In genomic region chr14:24613747-24614146, GRCh38 we compare ENCODE assay signal across 27 cellular contexts. TPM values are rescaled to one million over a fixed set of nuclear protein-coding genes. Genes with fewer than 3 reads are reported as not detected.
DNase-seq lines count a peak whose midpoint lies in the region; ATAC-seq and TF ChIP-seq lines count a peak whose summit lies in the region.
"Had no signal": no experiment of that assay in that cellular context is flagged by ENCODE, and none has a peak within 500 bp of the region (broad histone marks: within the 10 kb centered on the region; RNA-seq: fewer than 3 reads in every experiment).

No MANE protein-coding gene starts in this region.

- CTCF ChIA-PET in activated CD8-positive, alpha-beta T cell treated with anti-CD3 and anti-CD28 coated beads, Interleukin-2, amount 10 ng/mL, durations not matched to agents 7 days and 5 days (lab: Charles Lee) = interaction anchor here (1.5 to 3.2 kb wide), 3 partner anchors 20 to 96 kb away, joined by 5 to 15 read pairs (median 9); partner anchors contain the start of gene GZMB
- CTCF ChIA-PET in activated CD8-positive, alpha-beta T cell treated with anti-CD3 and anti-CD28 coated beads for 36 hours (lab: Charles Lee) = interaction anchor here (1.4 to 3.9 kb wide), 3 partner anchors 8 to 48 kb away, joined by 4 to 18 read pairs (median 5); partner anchors contain the start of gene GZMB
- CTCF ChIA-PET in CD4-positive, alpha-beta memory T cell (lab: Charles Lee; ENCODE audit: partially characterized antibody) = no interaction called here

- H3K4me1 ChIP-seq in RWPE2 (ENCODE audit: insufficient read depth, poor library complexity, severe bottlenecking) = no peaks in the 10 kb centered on the region
- no peaks in the 10 kb centered on the region for H3K4me1 ChIP-seq in CD4-positive, alpha-beta memory T cell (ENCODE audit: insufficient read depth, low read length)

- peaks cover 47% of the 10 kb centered on the region for H3K4me1 Mint-ChIP-seq in activated CD8-positive, alpha-beta T cell treated with anti-CD3 and anti-CD28 coated beads, Interleukin-2, amount 10 ng/mL, durations not matched to agents 7 days and 5 days (ENCODE audit: low read depth)
- peaks cover 57% of the 10 kb centered on the region for H3K4me1 Mint-ChIP-seq in activated CD8-positive, alpha-beta T cell treated with anti-CD3 and anti-CD28 coated beads for 36 hours (ENCODE audit: low read depth)
- H3K4me1 Mint-ChIP-seq in stimulated activated effector memory CD8-positive, alpha-beta T cell treated with anti-CD3 and anti-CD28 coated beads, Interleukin-12 subunit alpha, Interleukin-12 subunit beta, amount 100 ng/mL, for 72 hours = peaks cover 54% of the 10 kb centered on the region
- peaks cover 0 to 23% (median 7%) of the 10 kb centered on the region in 4 donors for H3K4me1 Mint-ChIP-seq in CD4-positive, alpha-beta memory T cell

- intact Hi-C loops in activated CD8-positive, alpha-beta T cell treated with anti-CD3 and anti-CD28 coated beads for 36 hours (cut with micrococcal nuclease) = no loop called here
- intact Hi-C loops in CD4-positive, alpha-beta memory T cell (cut with micrococcal nuclease) = no loop called here

- peaks cover 5% of the 10 kb centered on the region for H3K9me3 Mint-ChIP-seq in activated CD8-positive, alpha-beta T cell treated with anti-CD3 and anti-CD28 coated beads, Interleukin-2, amount 10 ng/mL, durations not matched to agents 7 days and 5 days (ENCODE audit: insufficient read depth)
- peaks cover 8% of the 10 kb centered on the region for H3K9me3 Mint-ChIP-seq in activated CD8-positive, alpha-beta T cell treated with anti-CD3 and anti-CD28 coated beads for 36 hours
- H3K9me3 Mint-ChIP-seq in stimulated activated effector memory CD8-positive, alpha-beta T cell treated with anti-CD3 and anti-CD28 coated beads, Interleukin-12 subunit alpha, Interleukin-12 subunit beta, amount 100 ng/mL, for 72 hours = no peaks in the 10 kb centered on the region
- H3K9me3 Mint-ChIP-seq in CD4-positive, alpha-beta memory T cell = peaks cover 0 to 5% (median 0%) of the 10 kb centered on the region in 8 donors

- no peaks in the 10 kb centered on the region for H3K9me3 ChIP-seq in RWPE2 (ENCODE audit: severe bottlenecking)
- no peaks in the 10 kb centered on the region for H3K9me3 ChIP-seq in CD4-positive, alpha-beta memory T cell (ENCODE audit: control insufficient read depth in 1 of 2, low read length in 2 of 2)

- no peak overlapping the region for H3K4me3 Mint-ChIP-seq in activated CD8-positive, alpha-beta T cell treated with anti-CD3 and anti-CD28 coated beads, Interleukin-2, amount 10 ng/mL, durations not matched to agents 7 days and 5 days
- H3K4me3 Mint-ChIP-seq in activated CD8-positive, alpha-beta T cell treated with anti-CD3 and anti-CD28 coated beads for 36 hours = no peak overlapping the region
- H3K4me3 Mint-ChIP-seq in stimulated activated effector memory CD8-positive, alpha-beta T cell treated with anti-CD3 and anti-CD28 coated beads, Interleukin-12 subunit alpha, Interleukin-12 subunit beta, amount 100 ng/mL, for 72 hours = peak overlapping the region; percentile 25
- H3K4me3 Mint-ChIP-seq in CD4-positive, alpha-beta memory T cell = no peak overlapping the region
- H3K4me3 Mint-ChIP-seq: CD8-positive, alpha-beta T cell had no signal

- no peaks in the 10 kb centered on the region for H3K36me3 ChIP-seq in RWPE2 (ENCODE audit: low read depth)
- H3K36me3 ChIP-seq in CD4-positive, alpha-beta memory T cell (ENCODE audit: insufficient read depth, low read length) = no peaks in the 10 kb centered on the region
- H3K36me3 ChIP-seq: BLaER1 treated with 17β-estradiol and CSF1 and Interleukin-3, amounts not matched to agents 10 nM and 100 nM had no signal

- H3K4me3 ChIP-seq in RWPE2 (ENCODE audit: severe bottlenecking) = no peak overlapping the region
- H3K4me3 ChIP-seq in CD4-positive, alpha-beta memory T cell (ENCODE audit: low read length in 2 of 2) = no peak overlapping the region
- H3K4me3 ChIP-seq: BLaER1 treated with 17β-estradiol and CSF1 and Interleukin-3, amounts not matched to agents 10 nM and 100 nM had no signal

- no peak for TF ChIP-seq CTCF in activated CD8-positive, alpha-beta T cell treated with anti-CD3 and anti-CD28 coated beads for 36 hours (IDR thresholded peaks at IDR 0.05)
- no peak for TF ChIP-seq CTCF in RWPE2 (IDR thresholded peaks at IDR 0.05; ENCODE audit: poor library complexity, severe bottlenecking)

- H3K27ac ChIP-seq in RWPE2 (ENCODE audit: poor library complexity, severe bottlenecking) (no peak overlapping the region), epithelial cell of prostate (peak overlapping the region; percentile 12)
- no peak overlapping the region for H3K27ac ChIP-seq in CD4-positive, alpha-beta memory T cell (ENCODE audit: low read depth, low read length)
- H3K27ac ChIP-seq: BLaER1 treated with 17β-estradiol and CSF1 and Interleukin-3, amounts not matched to agents 10 nM and 100 nM had no signal

- H3K27me3 Mint-ChIP-seq in activated CD8-positive, alpha-beta T cell treated with anti-CD3 and anti-CD28 coated beads, Interleukin-2, amount 10 ng/mL, durations not matched to agents 7 days and 5 days (ENCODE audit: low read depth) = no peaks in the 10 kb centered on the region
- no peaks in the 10 kb centered on the region for H3K27me3 Mint-ChIP-seq in activated CD8-positive, alpha-beta T cell treated with anti-CD3 and anti-CD28 coated beads for 36 hours
- H3K27me3 Mint-ChIP-seq in CD4-positive, alpha-beta memory T cell = no peaks in the 10 kb centered on the region

- no peak for DNase-seq in activated CD8-positive, alpha-beta T cell treated with anti-CD3 and anti-CD28 coated beads, Interleukin-2, amount 10 ng/mL, durations not matched to agents 7 days and 5 days
- DNase-seq in activated CD8-positive, alpha-beta T cell treated with anti-CD3 and anti-CD28 coated beads for 36 hours = no peak
- DNase-seq in RWPE2 (ENCODE audit: low spot score) = no peak
- DNase-seq in epithelial cell of prostate (ENCODE audit: low read depth, low spot score) = no peak
- no peak for DNase-seq in stimulated activated effector memory CD8-positive, alpha-beta T cell treated with anti-CD3 and anti-CD28 coated beads, Interleukin-12 subunit alpha, Interleukin-12 subunit beta, amount 100 ng/mL, for 72 hours (ENCODE audit: low spot score in 2 of 2)
- no peak for DNase-seq in activated naive CD4-positive, alpha-beta T cell (lab: John Stamatoyannopoulos, UW)
- no peak for DNase-seq in CD4-positive, alpha-beta memory T cell
- DNase-seq in NOMO-1 (lab: John Stamatoyannopoulos, UW; ENCODE audit: unreplicated experiment in 2 of 2) = no peak
- DNase-seq: 8988T; Calu3; CD8-positive, alpha-beta T cell; DMS153; GDM1; GOT3; HCEC 1CT; KBM-7; NCI-H1092 treated with DMSO at 0.1 percent for 48 hours; NCI-H1436 treated with DMSO at 0.1 percent for 48 hours; NCI-H2029; NCI-H2171; NCI-H345; NCI-H524; NCI-H774; Right ventricle myocardium superior had no signal

- no peaks in the 10 kb centered on the region for H3K27me3 ChIP-seq in RWPE2 (ENCODE audit: insufficient read depth, poor library complexity, severe bottlenecking)
- no peaks in the 10 kb centered on the region for H3K27me3 ChIP-seq in CD4-positive, alpha-beta memory T cell (ENCODE audit: insufficient read depth, low read length)
- H3K27me3 ChIP-seq: BLaER1 treated with 17β-estradiol and CSF1 and Interleukin-3, amounts not matched to agents 10 nM and 100 nM had no signal

- POLR2A ChIA-PET in activated CD8-positive, alpha-beta T cell treated with anti-CD3 and anti-CD28 coated beads, Interleukin-2, amount 10 ng/mL, durations not matched to agents 7 days and 5 days (lab: Charles Lee) = interaction anchor here (0.9 to 1.0 kb wide), 2 partner anchors 8 to 61 kb away, joined by 3 to 4 read pairs; no protein-coding TSS in a partner anchor
- POLR2A ChIA-PET in activated CD8-positive, alpha-beta T cell treated with anti-CD3 and anti-CD28 coated beads for 36 hours (lab: Charles Lee) = interaction anchor here (1.0 kb wide), 1 partner anchor 50 kb away, joined by 3 read pairs; no protein-coding TSS in a partner anchor
- POLR2A ChIA-PET in CD4-positive, alpha-beta memory T cell (lab: Charles Lee; ENCODE audit: partially characterized antibody) = no interaction called here

- peaks cover 13% of the 10 kb centered on the region for H3K36me3 Mint-ChIP-seq in activated CD8-positive, alpha-beta T cell treated with anti-CD3 and anti-CD28 coated beads, Interleukin-2, amount 10 ng/mL, durations not matched to agents 7 days and 5 days (ENCODE audit: low read depth)
- H3K36me3 Mint-ChIP-seq in activated CD8-positive, alpha-beta T cell treated with anti-CD3 and anti-CD28 coated beads for 36 hours (ENCODE audit: low read depth) = no peaks in the 10 kb centered on the region
- H3K36me3 Mint-ChIP-seq in stimulated activated effector memory CD8-positive, alpha-beta T cell treated with anti-CD3 and anti-CD28 coated beads, Interleukin-12 subunit alpha, Interleukin-12 subunit beta, amount 100 ng/mL, for 72 hours = peaks cover 12% of the 10 kb centered on the region
- H3K36me3 Mint-ChIP-seq in CD4-positive, alpha-beta memory T cell = no peaks in the 10 kb centered on the region
- H3K36me3 Mint-ChIP-seq: CD8-positive, alpha-beta T cell had no signal

- H3K27ac Mint-ChIP-seq in activated CD8-positive, alpha-beta T cell treated with anti-CD3 and anti-CD28 coated beads, Interleukin-2, amount 10 ng/mL, durations not matched to agents 7 days and 5 days = peak overlapping the region; percentile 33
- no peak overlapping the region for H3K27ac Mint-ChIP-seq in activated CD8-positive, alpha-beta T cell treated with anti-CD3 and anti-CD28 coated beads for 36 hours
- H3K27ac Mint-ChIP-seq in stimulated activated effector memory CD8-positive, alpha-beta T cell treated with anti-CD3 and anti-CD28 coated beads, Interleukin-12 subunit alpha, Interleukin-12 subunit beta, amount 100 ng/mL, for 72 hours = peak overlapping the region; percentile 92
- peak overlapping the region in 1 of 7 donors; percentile 80 for H3K27ac Mint-ChIP-seq in CD4-positive, alpha-beta memory T cell

- ATAC-seq in activated CD8-positive, alpha-beta T cell treated with anti-CD3 and anti-CD28 coated beads, Interleukin-2, amount 10 ng/mL, durations not matched to agents 7 days and 5 days = no peak
- ATAC-seq in activated CD8-positive, alpha-beta T cell treated with anti-CD3 and anti-CD28 coated beads for 36 hours = no peak
- ATAC-seq in RWPE2 (ENCODE audit: low read depth) = peak; percentile 39; the same call in 1 of the 3 replicates
- no peak for ATAC-seq in stimulated activated effector memory CD8-positive, alpha-beta T cell treated with anti-CD3 and anti-CD28 coated beads, Interleukin-12 subunit alpha, Interleukin-12 subunit beta, amount 100 ng/mL, for 72 hours
- ATAC-seq: CD8-positive, alpha-beta T cell had no signal

RNA-seq across cellular contexts. Expression of gene GZMH, which starts 4.3 kb away (rescaled TPM):
- 1 to 10 TPM; 9.0 to 9.9 TPM for total RNA-seq in activated CD8-positive, alpha-beta T cell treated with anti-CD3 and anti-CD28 coated beads, Interleukin-2, amount 10 ng/mL, durations not matched to agents 7 days and 5 days
- total RNA-seq in activated CD8-positive, alpha-beta T cell treated with anti-CD3 and anti-CD28 coated beads for 36 hours = 10 to 100 TPM; 55.0 to 61.3 TPM
- not detected for total RNA-seq in CD4-positive, alpha-beta memory T cell
- polyA plus RNA-seq in CD4-positive, alpha-beta memory T cell = 1 to 10 TPM in 1 of 2 donors, under 1 TPM in 1; 0.63 to 8.1 TPM
- total RNA-seq: Calu3, HT1080, SK-MEL-5 had no signal

RNA-seq across cellular contexts. Expression of gene GZMB, which starts 20.2 kb away (rescaled TPM):
- total RNA-seq in activated CD8-positive, alpha-beta T cell treated with anti-CD3 and anti-CD28 coated beads, Interleukin-2, amount 10 ng/mL, durations not matched to agents 7 days and 5 days = 100 to 1,000 TPM; 354 to 368 TPM
- total RNA-seq in activated CD8-positive, alpha-beta T cell treated with anti-CD3 and anti-CD28 coated beads for 36 hours = 1,000 to 10,000 TPM; 1,751 to 1,779 TPM
- total RNA-seq in CD4-positive, alpha-beta memory T cell = not detected
- polyA plus RNA-seq in CD4-positive, alpha-beta memory T cell = under 1 TPM; 0.21 to 0.82 TPM
- total RNA-seq: Calu3, HT1080, SK-MEL-5 had no signal

RNA-seq across cellular contexts. Expression of gene CTSG, which starts 37.7 kb away (rescaled TPM):
- under 1 TPM; 0.32 to 0.47 TPM for total RNA-seq in activated CD8-positive, alpha-beta T cell treated with anti-CD3 and anti-CD28 coated beads, Interleukin-2, amount 10 ng/mL, durations not matched to agents 7 days and 5 days
- not detected for total RNA-seq in activated CD8-positive, alpha-beta T cell treated with anti-CD3 and anti-CD28 coated beads for 36 hours
- not detected for total RNA-seq in CD4-positive, alpha-beta memory T cell
- not detected for polyA plus RNA-seq in CD4-positive, alpha-beta memory T cell
- total RNA-seq: Calu3; CD8-positive, alpha-beta T cell; HT1080; SK-MEL-5 had no signal

Comparison
In these comparisons a context has a peak if more than half of its experiments do, and no peak if none do; other contexts are left out.
1. RNA of gene GZMH, which starts 4.3 kb away (total RNA-seq): 55.0 to 61.3 TPM in activated CD8-positive, alpha-beta T cell treated with anti-CD3 and anti-CD28 coated beads for 36 hours and 9.0 to 9.9 TPM in activated CD8-positive, alpha-beta T cell treated with anti-CD3 and anti-CD28 coated beads, Interleukin-2, amount 10 ng/mL, durations not matched to agents 7 days and 5 days; not detected in CD4-positive, alpha-beta memory T cell; every median in the first group is over 4 times any median in the second.
2. RNA of gene GZMB, which starts 20.2 kb away (total RNA-seq): 1,751 to 1,779 TPM in activated CD8-positive, alpha-beta T cell treated with anti-CD3 and anti-CD28 coated beads for 36 hours and 354 to 368 TPM in activated CD8-positive, alpha-beta T cell treated with anti-CD3 and anti-CD28 coated beads, Interleukin-2, amount 10 ng/mL, durations not matched to agents 7 days and 5 days; not detected in CD4-positive, alpha-beta memory T cell; every median in the first group is over 100 times any median in the second.